1 cellular context compared by ENCODE assay signal in genomic region chrX:103941201-103941975, GRCh38.
TF ChIP-seq lines count a peak whose summit lies in the region.

No MANE protein-coding gene starts in this region.

TF ChIP-seq in WTC11, 78 proteins besides CTCF, POLR2A, EP300 and RAD21 (continued from another document):
- TF ChIP-seq, protein P1, sequence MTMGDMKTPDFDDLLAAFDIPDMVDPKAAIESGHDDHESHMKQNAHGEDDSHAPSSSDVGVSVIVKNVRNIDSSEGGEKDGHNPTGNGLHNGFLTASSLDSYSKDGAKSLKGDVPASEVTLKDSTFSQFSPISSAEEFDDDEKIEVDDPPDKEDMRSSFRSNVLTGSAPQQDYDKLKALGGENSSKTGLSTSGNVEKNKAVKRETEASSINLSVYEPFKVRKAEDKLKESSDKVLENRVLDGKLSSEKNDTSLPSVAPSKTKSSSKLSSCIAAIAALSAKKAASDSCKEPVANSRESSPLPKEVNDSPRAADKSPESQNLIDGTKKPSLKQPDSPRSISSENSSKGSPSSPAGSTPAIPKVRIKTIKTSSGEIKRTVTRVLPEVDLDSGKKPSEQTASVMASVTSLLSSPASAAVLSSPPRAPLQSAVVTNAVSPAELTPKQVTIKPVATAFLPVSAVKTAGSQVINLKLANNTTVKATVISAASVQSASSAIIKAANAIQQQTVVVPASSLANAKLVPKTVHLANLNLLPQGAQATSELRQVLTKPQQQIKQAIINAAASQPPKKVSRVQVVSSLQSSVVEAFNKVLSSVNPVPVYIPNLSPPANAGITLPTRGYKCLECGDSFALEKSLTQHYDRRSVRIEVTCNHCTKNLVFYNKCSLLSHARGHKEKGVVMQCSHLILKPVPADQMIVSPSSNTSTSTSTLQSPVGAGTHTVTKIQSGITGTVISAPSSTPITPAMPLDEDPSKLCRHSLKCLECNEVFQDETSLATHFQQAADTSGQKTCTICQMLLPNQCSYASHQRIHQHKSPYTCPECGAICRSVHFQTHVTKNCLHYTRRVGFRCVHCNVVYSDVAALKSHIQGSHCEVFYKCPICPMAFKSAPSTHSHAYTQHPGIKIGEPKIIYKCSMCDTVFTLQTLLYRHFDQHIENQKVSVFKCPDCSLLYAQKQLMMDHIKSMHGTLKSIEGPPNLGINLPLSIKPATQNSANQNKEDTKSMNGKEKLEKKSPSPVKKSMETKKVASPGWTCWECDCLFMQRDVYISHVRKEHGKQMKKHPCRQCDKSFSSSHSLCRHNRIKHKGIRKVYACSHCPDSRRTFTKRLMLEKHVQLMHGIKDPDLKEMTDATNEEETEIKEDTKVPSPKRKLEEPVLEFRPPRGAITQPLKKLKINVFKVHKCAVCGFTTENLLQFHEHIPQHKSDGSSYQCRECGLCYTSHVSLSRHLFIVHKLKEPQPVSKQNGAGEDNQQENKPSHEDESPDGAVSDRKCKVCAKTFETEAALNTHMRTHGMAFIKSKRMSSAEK (CRISPR knock-in tag; IDR thresholded peaks at IDR 0.05; ENCODE audit: borderline replicate concordance): no peak
- no peak for TF ChIP-seq USF2 (CRISPR knock-in tag; IDR thresholded peaks at IDR 0.05)
- no peak for TF ChIP-seq GABPB1 (CRISPR knock-in tag; IDR thresholded peaks at IDR 0.05)
- no peak for TF ChIP-seq SOX15 (CRISPR knock-in tag; IDR thresholded peaks at IDR 0.05)
- TF ChIP-seq RELA (CRISPR knock-in tag; IDR thresholded peaks at IDR 0.05; ENCODE audit: borderline replicate concordance): no peak
- TF ChIP-seq, protein P2, sequence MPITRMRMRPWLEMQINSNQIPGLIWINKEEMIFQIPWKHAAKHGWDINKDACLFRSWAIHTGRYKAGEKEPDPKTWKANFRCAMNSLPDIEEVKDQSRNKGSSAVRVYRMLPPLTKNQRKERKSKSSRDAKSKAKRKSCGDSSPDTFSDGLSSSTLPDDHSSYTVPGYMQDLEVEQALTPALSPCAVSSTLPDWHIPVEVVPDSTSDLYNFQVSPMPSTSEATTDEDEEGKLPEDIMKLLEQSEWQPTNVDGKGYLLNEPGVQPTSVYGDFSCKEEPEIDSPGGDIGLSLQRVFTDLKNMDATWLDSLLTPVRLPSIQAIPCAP (CRISPR knock-in tag; IDR thresholded peaks at IDR 0.05): no peak
- TF ChIP-seq NR3C1 (CRISPR knock-in tag; conservative IDR thresholded peaks at IDR 0.05; ENCODE audit: low read depth): no peak
- TF ChIP-seq, protein P3, sequence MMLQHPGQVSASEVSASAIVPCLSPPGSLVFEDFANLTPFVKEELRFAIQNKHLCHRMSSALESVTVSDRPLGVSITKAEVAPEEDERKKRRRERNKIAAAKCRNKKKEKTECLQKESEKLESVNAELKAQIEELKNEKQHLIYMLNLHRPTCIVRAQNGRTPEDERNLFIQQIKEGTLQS (CRISPR knock-in tag; conservative IDR thresholded peaks at IDR 0.05): no peak
- no peak for TF ChIP-seq JAZF1 (CRISPR knock-in tag; IDR thresholded peaks at IDR 0.05)
- TF ChIP-seq TP53 (CRISPR knock-in tag; IDR thresholded peaks at IDR 0.05): no peak
